In genomic region chr6:16136536-16137450, GRCh38 we compare ENCODE assay signal across 8 cellular contexts. TPM values are rescaled to one million over a fixed set of nuclear protein-coding genes. Genes with fewer than 3 reads are reported as not detected.
DNase-seq lines count a peak whose midpoint lies in the region; ATAC-seq and TF ChIP-seq lines count a peak whose summit lies in the region.

No MANE protein-coding gene starts in this region.

- no peak for TF ChIP-seq CTCF in retinal pigment epithelial cell (conservative IDR thresholded peaks at IDR 0.05; ENCODE audit: low read depth, low read length)
- TF ChIP-seq CTCF in Caco-2 (IDR thresholded peaks at IDR 0.05; ENCODE audit: insufficient read depth in 1 of 2, low read depth in 1 of 2, low read length in 1 of 2, severe bottlenecking in 1 of 2, unreplicated experiment in 1 of 2): no peak

- H3K27me3 Mint-ChIP-seq in Caco-2 (ENCODE audit: insufficient read depth, unreplicated experiment): no peaks in the 10 kb centered on the region

- ATAC-seq in HG02623 (IDR thresholded peaks at IDR 0.05; ENCODE audit: unreplicated experiment) (peak; percentile 50), GM21825 (IDR thresholded peaks at IDR 0.05; ENCODE audit: unreplicated experiment) (no peak)
- peak; percentile 99 to 100 for ATAC-seq in activated CD4-positive, CD25-positive, alpha-beta regulatory T cell treated with anti-CD3 and anti-CD28 coated beads, Interleukin-2, amount 50 U/mL, for 24 hours

- no peaks in the 10 kb centered on the region for H3K9me3 ChIP-seq in effector memory CD4-positive, alpha-beta T cell (ENCODE audit: control insufficient read depth, low read length)
- no peaks in the 10 kb centered on the region for H3K9me3 ChIP-seq in Caco-2

- peaks cover 11% of the 10 kb centered on the region for H3K36me3 ChIP-seq in effector memory CD4-positive, alpha-beta T cell (ENCODE audit: control insufficient read depth, insufficient read depth, low read length)
- H3K36me3 ChIP-seq in Caco-2 (ENCODE audit: control insufficient read depth, insufficient read depth, low read length): no peaks in the 10 kb centered on the region

- no peak overlapping the region for H3K27ac Mint-ChIP-seq in Caco-2 (ENCODE audit: unreplicated experiment)

- no peaks in the 10 kb centered on the region for H3K27me3 ChIP-seq in effector memory CD4-positive, alpha-beta T cell (replicated peaks; ENCODE audit: control insufficient read depth, insufficient read depth, low read length, poor library complexity, severe bottlenecking)
- no peaks in the 10 kb centered on the region for H3K27me3 ChIP-seq in Caco-2 (replicated peaks; ENCODE audit: control insufficient read depth, insufficient read depth, low read length)

- peaks cover 37% of the 10 kb centered on the region for H3K4me1 Mint-ChIP-seq in Caco-2 (ENCODE audit: low read depth, unreplicated experiment)

- H3K36me3 Mint-ChIP-seq in Caco-2 (ENCODE audit: insufficient read depth, unreplicated experiment): peaks cover 60% of the 10 kb centered on the region

- peak in 2 of 3 donors; percentile 26 to 37 for DNase-seq in effector memory CD4-positive, alpha-beta T cell
- DNase-seq in retinal pigment epithelial cell (ENCODE audit: low read depth) (peak; percentile 31), germinal center (ENCODE audit: low spot score) (no peak), DMS53 treated with DMSO at 0.1 percent for 48 hours (lab: John Stamatoyannopoulos, UW; ENCODE audit: unreplicated experiment) (no peak), Caco-2 (no peak)

- CTCF ChIA-PET in Caco-2 (lab: Charles Lee): interaction anchor here (0.5 to 0.6 kb wide), 2 partner anchors 32 to 46 kb away, joined by 4 to 11 read pairs; no protein-coding TSS in a partner anchor

- intact Hi-C loops in Caco-2 (cut with micrococcal nuclease; ENCODE audit: unreplicated experiment): no loop called here

- peaks cover 62% of the 10 kb centered on the region for H3K4me1 ChIP-seq in effector memory CD4-positive, alpha-beta T cell (ENCODE audit: control insufficient read depth, insufficient read depth, low read length, poor library complexity, severe bottlenecking)
- H3K4me1 ChIP-seq in Caco-2: peaks cover 21% of the 10 kb centered on the region

- H3K4me3 ChIP-seq in effector memory CD4-positive, alpha-beta T cell (ENCODE audit: insufficient read depth, low read depth, low read length, poor library complexity, severe bottlenecking): no peak overlapping the region
- no peak overlapping the region for H3K4me3 ChIP-seq in retinal pigment epithelial cell (ENCODE audit: low read length)
- no peak overlapping the region for H3K4me3 ChIP-seq in Caco-2 (ENCODE audit: low read depth, low read length)

- POLR2A ChIA-PET in Caco-2 (lab: Charles Lee): no interaction called here

- H3K9me3 Mint-ChIP-seq in Caco-2 (ENCODE audit: unreplicated experiment): no peaks in the 10 kb centered on the region

- no TSS peak for BruUV-seq in Caco-2 (replicated peaks; lab: Mats Ljungman, UMichigan)

- H3K4me3 Mint-ChIP-seq in Caco-2 (ENCODE audit: unreplicated experiment): no peak overlapping the region

- peak overlapping the region; percentile 64 for H3K27ac ChIP-seq in effector memory CD4-positive, alpha-beta T cell (ENCODE audit: insufficient read depth, low read length, poor library complexity, severe bottlenecking)

RNA-seq across cellular contexts. Expression of gene MYLIP, which starts 7.9 kb away (rescaled TPM):
- total RNA-seq in Caco-2 (2022): 46.5 and 48.1 TPM in 2 replicates

Comparison
In these comparisons a context has a peak if more than half of its experiments do, and no peak if none do; other contexts are left out.
1. DNase-seq: peak in effector memory CD4-positive, alpha-beta T cell (2 of 3) and retinal pigment epithelial cell (single experiment); none in germinal center (single experiment), DMS53 treated with DMSO at 0.1 percent for 48 hours (single experiment) and Caco-2 (0 of 2).